In genomic region chr1:7365706-7366105, GRCh38 we compare ENCODE assay signal across 22 cellular contexts.
"Had no signal": no experiment of that assay in that cellular context is flagged by ENCODE, and none has a peak within 500 bp of the region (broad histone marks: within the 10 kb centered on the region; RNA-seq: fewer than 3 reads in every experiment).

No MANE protein-coding gene starts in this region.

- H3K4me3 Mint-ChIP-seq: naive thymus-derived CD8-positive, alpha-beta T cell; nephron; neural crest cell; stimulated activated naive B cell treated with anti-CD40 and anti-IgM and Interleukin-4, amounts not matched to agents 10 μg/mL and 1 μg/mL and 100 μg/mL, for 72 hours; stimulated activated naive CD8-positive, alpha-beta T cell treated with anti-CD3 and anti-CD28 coated beads, Interleukin-15, Interleukin-2, amounts not matched to agents 100 ng/mL and 50 ng/mL, for 24 hours had no signal

- H3K4me1 Mint-ChIP-seq: naive thymus-derived CD8-positive, alpha-beta T cell; neural crest cell had no signal

- H3K4me1 ChIP-seq: lower lobe of right lung, pancreas, prostate gland, suprapubic skin, tibial artery, upper lobe of right lung had no signal

- H3K27ac Mint-ChIP-seq: naive thymus-derived CD8-positive, alpha-beta T cell; nephron; stimulated activated naive B cell treated with anti-CD40 and anti-IgM and Interleukin-4, amounts not matched to agents 10 μg/mL and 1 μg/mL and 100 μg/mL, for 72 hours; stimulated activated naive CD8-positive, alpha-beta T cell treated with anti-CD3 and anti-CD28 coated beads, Interleukin-15, Interleukin-2, amounts not matched to agents 100 ng/mL and 50 ng/mL, for 24 hours had no signal

- H3K9me3 ChIP-seq: lower lobe of right lung, pancreas, prostate gland, right lobe of liver, suprapubic skin, thoracic aorta, tibial artery, upper lobe of right lung had no signal

- ATAC-seq: naive thymus-derived CD8-positive, alpha-beta T cell; pancreas; stimulated activated naive B cell treated with anti-CD40 and anti-IgM and Interleukin-4, amounts not matched to agents 10 μg/mL and 1 μg/mL and 100 μg/mL, for 72 hours; upper lobe of right lung had no signal

- H3K36me3 ChIP-seq: lower lobe of right lung, pancreas, prostate gland, right lobe of liver, suprapubic skin, thoracic aorta, tibial artery, upper lobe of right lung had no signal

- H3K4me3 ChIP-seq: lower lobe of right lung, pancreas, prostate gland, right lobe of liver, smooth muscle cell, suprapubic skin, thoracic aorta, tibial artery, upper lobe of right lung had no signal

- H3K27ac ChIP-seq: lower lobe of right lung, pancreas, prostate gland, right lobe of liver, suprapubic skin, thoracic aorta, tibial artery, upper lobe of right lung had no signal

- DNase-seq: hippocampal formation; lower lobe of right lung; mammary epithelial cell; mesenchymal stem cell; naive thymus-derived CD8-positive, alpha-beta T cell; nucleus accumbens; retina; right lobe of liver; stimulated activated CD4-positive, alpha-beta T cell treated with anti-CD3 and anti-CD28 coated beads, Interleukin-1b, Interleukin-23, amount 100 ng/mL, for 48 hours; stimulated activated CD4-positive, alpha-beta T cell treated with anti-CD3 and anti-CD28 coated beads, Interleukin-2, amount 100 ng/mL, for 48 hours; stimulated activated naive B cell treated with anti-CD40 and anti-IgM and Interleukin-4, amounts not matched to agents 10 μg/mL and 1 μg/mL and 100 μg/mL, for 72 hours; tibial artery; trophoblast cell; upper lobe of right lung had no signal

- H3K9me3 Mint-ChIP-seq: naive thymus-derived CD8-positive, alpha-beta T cell; nephron; neural crest cell had no signal

- H3K36me3 Mint-ChIP-seq: naive thymus-derived CD8-positive, alpha-beta T cell; stimulated activated naive B cell treated with anti-CD40 and anti-IgM and Interleukin-4, amounts not matched to agents 10 μg/mL and 1 μg/mL and 100 μg/mL, for 72 hours had no signal

- H3K27me3 Mint-ChIP-seq: stimulated activated naive B cell treated with anti-CD40 and anti-IgM and Interleukin-4, amounts not matched to agents 10 μg/mL and 1 μg/mL and 100 μg/mL, for 72 hours; stimulated activated naive CD8-positive, alpha-beta T cell treated with anti-CD3 and anti-CD28 coated beads, Interleukin-15, Interleukin-2, amounts not matched to agents 100 ng/mL and 50 ng/mL, for 24 hours had no signal

- H3K27me3 ChIP-seq: pancreas, right lobe of liver, tibial artery, upper lobe of right lung had no signal
